Comparison of ENCODE assay signal across 8 cellular contexts in the genomic region with DNA sequence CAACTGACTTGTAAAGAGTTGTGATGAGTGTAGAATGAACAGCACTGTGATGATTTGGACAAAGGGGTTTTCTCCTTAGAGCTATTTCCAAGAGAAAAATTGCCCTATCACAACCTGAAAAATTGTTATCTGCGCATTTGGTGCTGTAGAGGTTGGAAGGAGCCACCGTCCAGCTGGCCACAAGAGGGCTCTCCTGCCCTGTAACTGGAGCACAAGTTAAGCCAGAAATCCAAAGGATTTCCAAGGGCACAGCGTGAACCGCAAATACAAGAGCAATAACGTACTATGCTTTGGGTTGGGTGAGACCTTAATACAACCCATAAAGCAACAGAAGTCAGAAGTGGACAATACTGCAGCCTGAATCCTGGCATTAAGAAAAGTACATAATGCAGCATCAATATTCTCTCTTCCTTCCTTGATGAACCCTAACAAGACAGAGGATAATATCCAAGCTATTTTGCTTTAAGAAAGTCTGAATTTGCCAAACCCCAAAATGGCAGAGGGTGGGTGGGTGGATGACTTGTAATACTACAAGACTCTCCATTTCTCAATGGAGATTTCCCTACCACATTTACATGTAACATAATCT. TPM values are rescaled to one million over a fixed set of nuclear protein-coding genes. Genes with fewer than 3 reads are reported as not detected.
DNase-seq lines count a peak whose midpoint lies in the region; ATAC-seq, FAIRE-seq and TF ChIP-seq lines count a peak whose summit lies in the region.

No MANE protein-coding gene starts in this region.

- no peak for TF ChIP-seq EP300 in A549 (IDR thresholded peaks at IDR 0.05)

- no peak overlapping the region for H3K27ac ChIP-seq in A549
- H3K27ac ChIP-seq in SJCRH30 = no peak overlapping the region

- H3K4me1 Mint-ChIP-seq in nephron progenitor cell = peaks cover 4% of the 10 kb centered on the region

- H3K27me3 Mint-ChIP-seq in nephron progenitor cell (ENCODE audit: low read depth, poor library complexity) = peaks cover 20% of the 10 kb centered on the region

- TF ChIP-seq RAD21 in A549 (conservative IDR thresholded peaks at IDR 0.05 in 1 of 2, IDR thresholded peaks at IDR 0.05 in 1 of 2) = peak; percentile 90 to 96

- TF ChIP-seq POLR2A in A549 (IDR thresholded peaks at IDR 0.05; ENCODE audit: low read length) = no peak
- TF ChIP-seq POLR2A in erythroblast (IDR thresholded peaks at IDR 0.05; ENCODE audit: low read length) = no peak
- no peak for TF ChIP-seq POLR2A in GM18505 (IDR thresholded peaks at IDR 0.05; ENCODE audit: borderline replicate concordance, extremely low read depth, insufficient read depth, insufficient read length)

- H3K4me3 Mint-ChIP-seq in nephron progenitor cell = no peak overlapping the region

- ATAC-seq in A549 (peak; percentile 82 to 97), GM18505 (IDR thresholded peaks at IDR 0.05; ENCODE audit: unreplicated experiment) (no peak)

- peak; percentile 91 for TF ChIP-seq CTCF in A549 (IDR thresholded peaks at IDR 0.05)
- peak; percentile 90 for TF ChIP-seq CTCF in GM06990 (IDR thresholded peaks at IDR 0.05; ENCODE audit: insufficient read depth, low read length, poor library complexity, severe bottlenecking)
- TF ChIP-seq CTCF in nephron progenitor cell (IDR thresholded peaks at IDR 0.05) = peak; percentile 88

- FAIRE-seq in A549 (lab: Jason Lieb, UNC) = no peak

- H3K27me3 ChIP-seq in GM06990 (replicated peaks; ENCODE audit: control insufficient read depth, insufficient read depth, low read length) (no peaks in the 10 kb centered on the region; the same call in 1 of the 2 replicates), SJCRH30 (peaks cover 4% of the 10 kb centered on the region)

- H3K4me2 ChIP-seq in A549 = no peak overlapping the region

- H3K27ac Mint-ChIP-seq in nephron progenitor cell = no peak overlapping the region

- H3K9me3 ChIP-seq in A549 (no peaks in the 10 kb centered on the region), SJCRH30 (replicated peaks) (no peaks in the 10 kb centered on the region)

- DNase-seq in A549 (ENCODE audit: low read depth in 1 of 2, low spot score in 1 of 2) (peak; percentile 36 to 70), GM06990 (ENCODE audit: extremely low read depth, insufficient read length) (no peak), M059J (ENCODE audit: low read depth) (peak; percentile 64), SJCRH30 (peak; percentile 57 to 72), erythroblast (lab: John Stamatoyannopoulos, UW) (peak; percentile 37 to 54), nephron progenitor cell (peak; percentile 69), T-helper 9 cell (no peak)

- H3K36me3 Mint-ChIP-seq in nephron progenitor cell (ENCODE audit: low read depth) = no peaks in the 10 kb centered on the region

- H3K4me3 ChIP-seq in A549 = no peak overlapping the region
- no peak overlapping the region for H3K4me3 ChIP-seq in GM06990 (replicated peaks; ENCODE audit: low read depth, low read length)
- H3K4me3 ChIP-seq in SJCRH30 = no peak overlapping the region

- CTCF ChIA-PET in A549 (lab: Yijun Ruan, JAX) = interaction anchor here (0.7 to 4.0 kb wide), 45 partner anchors 9 to 1248 kb away, joined by 3 to 135 read pairs (median 4); partner anchors contain the start of gene TRPC7

- no peaks in the 10 kb centered on the region for H3K4me1 ChIP-seq in A549
- no peaks in the 10 kb centered on the region for H3K4me1 ChIP-seq in SJCRH30

- 2% methylated on average over 5 of the region's 5 CpGs for WGBS in A549 (ENCODE audit: missing lambda C conversion rate)

- H3K36me3 ChIP-seq in GM06990 (ENCODE audit: control insufficient read depth, insufficient read depth, low read length) (no peaks in the 10 kb centered on the region), SJCRH30 (no peaks in the 10 kb centered on the region)

- POLR2A ChIA-PET in A549 (lab: Yijun Ruan, JAX) = no interaction called here

- peaks cover 6% of the 10 kb centered on the region for H3K9me3 Mint-ChIP-seq in nephron progenitor cell

TF ChIP-seq in A549, 52 proteins besides CTCF, POLR2A, EP300 and RAD21:
- TF ChIP-seq PHF8 (IDR thresholded peaks at IDR 0.05; ENCODE audit: borderline replicate concordance, low read depth) = no peak
- TF ChIP-seq SMC3 (IDR thresholded peaks at IDR 0.05) = peak; percentile 88

RNA-seq across cellular contexts. Expression of gene SMIM32, which starts 56.8 kb away (rescaled TPM):
- polyA plus RNA-seq in A549 (2011; rRNA removed) (not detected in 2 replicates), A549 (2017; fragmentation: RNase III; extraction: RNeasy Plus Mini Kit Qiagen cat#74134 plus additional on column Dnase treatment) (not detected in 3 replicates)
- polyA plus RNA-seq in A549 (2012; cell fraction: cytosol; rRNA removed) = not detected in 2 replicates
- not detected in 2 replicates for polyA plus RNA-seq in A549 (2012; cell fraction: nucleus; rRNA removed)
- not detected in 2 replicates for polyA minus RNA-seq in A549 (2011; rRNA and poly(A)+ RNA removed)
- total RNA-seq in M059J (2014; rRNA removed; shearing (Covaris generic)) = not detected in 2 replicates
- total RNA-seq in SJCRH30 (2014; rRNA removed; shearing (Covaris generic)) = 0.06 TPM in 1 of 2 replicates, not detected in the other

Comparison
In these comparisons a context has a peak if more than half of its experiments do, and no peak if none do; other contexts are left out.
1. DNase-seq: peak in A549 (2 of 2), M059J (single experiment), SJCRH30 (2 of 2), erythroblast (2 of 2) and nephron progenitor cell (single experiment); none in GM06990 (single experiment) and T-helper 9 cell (single experiment).
2. Peak in every context shown above with its lines, with median percentiles within 50 percentile points of each other: CTCF ChIP-seq.